Comparison of ENCODE assay signal across 8 cellular contexts in the genomic region with DNA sequence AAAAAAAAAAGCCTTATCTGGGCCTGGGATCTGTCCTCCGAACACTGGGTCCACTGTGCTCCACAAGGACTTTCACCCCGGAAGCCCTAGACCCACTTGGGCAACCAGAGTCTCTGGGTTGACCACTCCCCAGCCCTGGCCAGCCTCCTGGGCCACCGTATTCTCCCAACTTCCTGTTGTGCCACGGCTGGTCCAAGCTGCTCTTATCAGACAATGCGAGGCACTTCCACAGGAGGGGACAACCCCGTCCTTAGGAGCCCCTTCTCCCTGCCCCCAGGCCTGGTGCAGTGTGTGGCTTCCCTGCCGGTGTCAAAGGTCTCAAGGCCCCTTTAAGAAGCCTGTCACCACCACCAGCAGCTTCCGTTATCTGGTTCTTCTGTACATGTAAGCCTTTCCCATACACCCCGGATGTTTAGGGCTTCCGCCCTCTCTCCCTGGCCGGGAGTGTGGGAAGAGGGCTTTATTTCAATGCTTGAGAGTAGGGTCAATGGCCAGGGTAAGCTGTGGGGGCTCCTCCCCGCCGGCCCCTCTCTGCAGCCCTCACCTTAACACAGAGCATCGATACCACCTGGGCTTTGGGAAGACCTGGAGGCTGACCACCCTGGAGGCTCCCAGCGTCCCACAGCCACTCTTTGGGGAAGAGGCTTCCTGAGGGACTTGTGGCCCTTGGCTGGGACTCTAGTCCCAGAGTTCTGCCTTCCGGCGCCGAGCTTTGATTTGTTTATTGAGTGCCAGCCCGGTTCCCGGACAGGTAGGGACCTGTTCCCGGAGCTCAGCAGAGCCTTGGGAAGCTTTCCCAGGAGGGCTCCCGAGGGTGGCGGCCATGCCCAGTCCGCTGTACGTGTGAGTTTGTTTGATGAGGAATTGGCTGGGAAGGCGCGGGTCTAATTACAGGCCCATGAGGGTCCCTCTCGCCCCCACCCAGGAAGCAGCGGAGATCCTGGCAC.
A peak's percentile ranks its signal among the peaks of the same experiment; 100 is the strongest.
DNase-seq lines count a peak whose midpoint lies in the region; TF ChIP-seq lines count a peak whose summit lies in the region.

No MANE protein-coding gene starts in this region.

- H3K27ac Mint-ChIP-seq in activated naive CD4-positive, alpha-beta T cell treated with anti-CD3 and anti-CD28 coated beads, Interleukin-2, amount 10 ng/mL, durations not matched to agents 7 days and 5 days: peak overlapping the region; percentile 94

- H3K9ac ChIP-seq in mesenchymal stem cell (ENCODE audit: low read length) (no peak overlapping the region), GM23248 (no peak overlapping the region)

- in situ Hi-C loops in GM23248 (cut with MboI): no loop called here

- peak overlapping the region; percentile 100 for H3K4me3 Mint-ChIP-seq in activated naive CD4-positive, alpha-beta T cell treated with anti-CD3 and anti-CD28 coated beads, Interleukin-2, amount 10 ng/mL, durations not matched to agents 7 days and 5 days

- no peaks in the 10 kb centered on the region for H3K27me3 Mint-ChIP-seq in activated naive CD4-positive, alpha-beta T cell treated with anti-CD3 and anti-CD28 coated beads, Interleukin-2, amount 10 ng/mL, durations not matched to agents 7 days and 5 days

- peaks cover 81% of the 10 kb centered on the region for H3K36me3 Mint-ChIP-seq in activated naive CD4-positive, alpha-beta T cell treated with anti-CD3 and anti-CD28 coated beads, Interleukin-2, amount 10 ng/mL, durations not matched to agents 7 days and 5 days

- H2BK5ac ChIP-seq in mesenchymal stem cell (ENCODE audit: low read depth, low read length, poor library complexity, severe bottlenecking): no peak overlapping the region

- peaks cover 95% of the 10 kb centered on the region for H3K79me2 ChIP-seq in GM23248 (ENCODE audit: insufficient read depth)

- no peak overlapping the region for H2AK5ac ChIP-seq in mesenchymal stem cell (ENCODE audit: low read length, severe bottlenecking)

- H3K36me3 ChIP-seq in mesenchymal stem cell (ENCODE audit: control insufficient read depth in 1 of 2, insufficient read depth in 2 of 2, low read depth in 1 of 2, low read length in 2 of 2) (peaks cover 8 to 47% of the 10 kb centered on the region in 2 experiments), vagina (no peaks in the 10 kb centered on the region), GM23248 (ENCODE audit: low read depth) (no peaks in the 10 kb centered on the region)

- H2BK15ac ChIP-seq in mesenchymal stem cell (ENCODE audit: low read depth, poor library complexity, severe bottlenecking): peak overlapping the region; percentile 18

- CTCF ChIA-PET in activated naive CD4-positive, alpha-beta T cell treated with anti-CD3 and anti-CD28 coated beads, Interleukin-2, amount 10 ng/mL, durations not matched to agents 7 days and 5 days (lab: Charles Lee): interaction anchor here (1.0 to 3.9 kb wide), 8 partner anchors 9 to 123 kb away, joined by 3 to 21 read pairs (median 5); no protein-coding TSS in a partner anchor

- H3F3A ChIP-seq in GM23248 (ENCODE audit: insufficient read depth): peaks cover 16% of the 10 kb centered on the region

- WGBS in mesenchymal stem cell: 60% methylated on average over 29 of the region's 29 CpGs
- 86 to 87% methylated on average over 29 of the region's 29 CpGs for WGBS in GM23248 (ENCODE audit: low coverage in 1 of 2, low lambda C conversion rate in 2 of 2, missing lambda C conversion rate in 2 of 2), 2 experiments

- peak overlapping the region; percentile 70 for H4K91ac ChIP-seq in mesenchymal stem cell (ENCODE audit: low read length)

- peak overlapping the region in 1 of 2 experiments; percentile 74 for H3K14ac ChIP-seq in mesenchymal stem cell (ENCODE audit: low read length in 2 of 2)

- no peak overlapping the region for H3K4me3 ChIP-seq in mesenchymal stem cell (ENCODE audit: insufficient read depth in 1 of 2, low read depth in 1 of 2, low read length in 2 of 2)
- H3K4me3 ChIP-seq in vagina: peak overlapping the region; percentile 25 to 30
- no peak overlapping the region for H3K4me3 ChIP-seq in GM23248

- no peaks in the 10 kb centered on the region for H3K27me3 ChIP-seq in mesenchymal stem cell (ENCODE audit: control insufficient read depth in 1 of 2, insufficient read depth in 1 of 2, low read length in 2 of 2)
- no peaks in the 10 kb centered on the region for H3K27me3 ChIP-seq in vagina
- no peaks in the 10 kb centered on the region for H3K27me3 ChIP-seq in GM23248 (replicated peaks; ENCODE audit: insufficient read depth)

- peak overlapping the region; percentile 55 to 75 for H2BK12ac ChIP-seq in mesenchymal stem cell (ENCODE audit: low read length in 2 of 2)

- H3K18ac ChIP-seq in mesenchymal stem cell (ENCODE audit: low read depth in 1 of 2, low read length in 2 of 2): peak overlapping the region; percentile 56 to 88

- no peak overlapping the region for H2AFZ ChIP-seq in mesenchymal stem cell (ENCODE audit: low read depth, low read length)
- no peak overlapping the region for H2AFZ ChIP-seq in GM23248

- H3K4me1 ChIP-seq in mesenchymal stem cell (ENCODE audit: control insufficient read depth, insufficient read depth, low read depth, low read length): peaks cover 76% of the 10 kb centered on the region
- peaks cover 97% of the 10 kb centered on the region for H3K4me1 ChIP-seq in vagina
- H3K4me1 ChIP-seq in GM23248 (ENCODE audit: insufficient read depth): peaks cover 39% of the 10 kb centered on the region

- peaks cover 10% of the 10 kb centered on the region for H3K79me1 ChIP-seq in mesenchymal stem cell (replicated peaks; ENCODE audit: low read length, poor library complexity, severe bottlenecking)

- no peak for TF ChIP-seq CTCF in vagina (IDR thresholded peaks at IDR 0.05)

- peaks cover 5% of the 10 kb centered on the region; the same call in 1 of the 2 replicates for H4K20me1 ChIP-seq in GM23248 (ENCODE audit: insufficient read depth)

- no peak overlapping the region for H3K4me2 ChIP-seq in mesenchymal stem cell (ENCODE audit: low read length, poor library complexity, severe bottlenecking)
- no peak overlapping the region for H3K4me2 ChIP-seq in GM23248 (ENCODE audit: unreplicated experiment)

- H3K9me2 ChIP-seq in GM23248 (ENCODE audit: insufficient read depth): no peaks in the 10 kb centered on the region

- peak; percentile 57 to 61 for DNase-seq in stimulated activated CD4-positive, alpha-beta T cell treated with anti-CD3 and anti-CD28 coated beads, Interleukin-2, amount 100 ng/mL, for 24 hours
- no peak for DNase-seq in stimulated activated CD4-positive, alpha-beta T cell treated with anti-CD3 and anti-CD28 coated beads, Interleukin-4, amount 100 ng/mL, for 4 hours
- DNase-seq in activated naive CD4-positive, alpha-beta T cell treated with anti-CD3 and anti-CD28 coated beads, Interleukin-2, amount 10 ng/mL, durations not matched to agents 7 days and 5 days: peak; percentile 79
- DNase-seq in mesenchymal stem cell: no peak
- DNase-seq in vagina (ENCODE audit: extremely low spot score in 2 of 2): no peak
- no peak for DNase-seq in superior temporal gyrus (ENCODE audit: extremely low spot score)
- DNase-seq in NCI-H345 treated with DMSO at 0.1 percent for 48 hours (lab: John Stamatoyannopoulos, UW; ENCODE audit: unreplicated experiment): no peak
- no peak for DNase-seq in GM23248

- H2BK120ac ChIP-seq in mesenchymal stem cell (ENCODE audit: low read depth, low read length): peak overlapping the region; percentile 11

- intact Hi-C loops in vagina (cut with DNase I): no loop called here

- peaks cover 59% of the 10 kb centered on the region for H3K4me1 Mint-ChIP-seq in activated naive CD4-positive, alpha-beta T cell treated with anti-CD3 and anti-CD28 coated beads, Interleukin-2, amount 10 ng/mL, durations not matched to agents 7 days and 5 days

- H3K23ac ChIP-seq in mesenchymal stem cell (ENCODE audit: low read length in 2 of 2): peak overlapping the region in 1 of 2 experiments; percentile 66

- H3K27ac ChIP-seq in mesenchymal stem cell (ENCODE audit: low read length, poor library complexity, severe bottlenecking): no peak overlapping the region
- peak overlapping the region; percentile 89 for H3K27ac ChIP-seq in vagina
- H3K27ac ChIP-seq in GM23248: no peak overlapping the region

- no peak for TF ChIP-seq POLR2A in vagina (IDR thresholded peaks at IDR 0.05)

- no peaks in the 10 kb centered on the region for H3K9me3 Mint-ChIP-seq in activated naive CD4-positive, alpha-beta T cell treated with anti-CD3 and anti-CD28 coated beads, Interleukin-2, amount 10 ng/mL, durations not matched to agents 7 days and 5 days

- peak overlapping the region; percentile 42 for H4K8ac ChIP-seq in mesenchymal stem cell (ENCODE audit: low read length)

- H3K4ac ChIP-seq in mesenchymal stem cell (ENCODE audit: low read depth in 1 of 2, low read length in 2 of 2): peak overlapping the region; percentile 47 to 73

- H3K9me3 ChIP-seq in mesenchymal stem cell (ENCODE audit: control insufficient read depth, low read length) (no peaks in the 10 kb centered on the region), vagina (no peaks in the 10 kb centered on the region), GM23248 (ENCODE audit: low read depth) (no peaks in the 10 kb centered on the region)

Comparison
In these comparisons a context has a peak if more than half of its experiments do, and no peak if none do; other contexts are left out.
1. DNase-seq: peak in stimulated activated CD4-positive, alpha-beta T cell treated with anti-CD3 and anti-CD28 coated beads, Interleukin-2, amount 100 ng/mL, for 24 hours (2 of 2) and activated naive CD4-positive, alpha-beta T cell treated with anti-CD3 and anti-CD28 coated beads, Interleukin-2, amount 10 ng/mL, durations not matched to agents 7 days and 5 days (single experiment); none in stimulated activated CD4-positive, alpha-beta T cell treated with anti-CD3 and anti-CD28 coated beads, Interleukin-4, amount 100 ng/mL, for 4 hours (0 of 2), mesenchymal stem cell (single experiment), vagina (0 of 2), superior temporal gyrus (single experiment), NCI-H345 treated with DMSO at 0.1 percent for 48 hours (single experiment) and GM23248 (single experiment).
2. H3K4me3 ChIP-seq: peak in vagina (2 of 2); none in mesenchymal stem cell (0 of 2) and GM23248 (single experiment).